In the genomic region with DNA sequence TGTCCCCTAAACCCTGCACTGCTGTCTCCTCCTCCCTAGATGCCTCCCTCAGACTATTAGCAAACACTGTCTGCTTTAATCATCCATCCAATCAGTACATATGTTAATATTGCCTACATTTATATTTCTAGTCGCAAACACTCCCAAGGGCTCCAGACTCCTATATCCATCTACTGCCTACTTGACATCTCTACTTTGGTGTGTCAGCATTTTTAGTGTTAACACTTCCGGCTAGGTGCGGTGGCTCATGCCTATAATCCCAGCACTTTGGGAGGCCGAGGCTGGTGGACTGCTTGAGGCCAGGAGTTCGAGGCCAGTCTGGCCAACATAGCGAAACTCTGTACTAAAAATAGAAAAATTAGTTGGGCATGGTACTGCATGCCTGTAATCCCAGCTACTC, we compare ENCODE assay signal across 17 cellular contexts. TPM values are rescaled to one million over a fixed set of nuclear protein-coding genes. Genes with fewer than 3 reads are reported as not detected.
A peak's percentile ranks its signal among the peaks of the same experiment; 100 is the strongest.
DNase-seq lines count a peak whose midpoint lies in the region; ATAC-seq and TF ChIP-seq lines count a peak whose summit lies in the region.
"Had no signal": no experiment of that assay in that cellular context is flagged by ENCODE, and none has a peak within 500 bp of the region (broad histone marks: within the 10 kb centered on the region; RNA-seq: fewer than 3 reads in every experiment).

No MANE protein-coding gene starts in this region.

- no peak for ATAC-seq in left ventricle myocardium superior
- no peak for ATAC-seq in right cardiac atrium
- no peak for ATAC-seq in GM21723 (IDR thresholded peaks at IDR 0.05; ENCODE audit: unreplicated experiment)
- ATAC-seq: CD8-positive, alpha-beta T cell; HCT116 had no signal

- TF ChIP-seq CTCF in neural crest cell (conservative IDR thresholded peaks at IDR 0.05): no peak
- TF ChIP-seq CTCF in hepatocyte (IDR thresholded peaks at IDR 0.05; ENCODE audit: poor library complexity): no peak
- no peak for TF ChIP-seq CTCF in esophagus muscularis mucosa (IDR thresholded peaks at IDR 0.05)

- peak overlapping the region; percentile 5 for H3K4me3 Mint-ChIP-seq in neural crest cell
- H3K4me3 Mint-ChIP-seq: B cell; CD8-positive, alpha-beta T cell; HFFc6 had no signal

- no peaks in the 10 kb centered on the region for H4K20me1 ChIP-seq in hepatocyte (ENCODE audit: insufficient read depth, poor library complexity, severe bottlenecking)
- H4K20me1 ChIP-seq: BLaER1 treated with 17β-estradiol and CSF1 and Interleukin-3, amounts not matched to agents 10 nM and 100 nM had no signal

- H3K27me3 Mint-ChIP-seq in neural crest cell (ENCODE audit: low read depth): no peaks in the 10 kb centered on the region
- H3K27me3 Mint-ChIP-seq: B cell had no signal

- no peaks in the 10 kb centered on the region for H3K9me2 ChIP-seq in hepatocyte (replicated peaks; ENCODE audit: insufficient read depth)

- DNase-seq in left ventricle myocardium superior: peak; percentile 17
- DNase-seq in right cardiac atrium: no peak
- no peak for DNase-seq in SJSA1 (ENCODE audit: low read depth in 1 of 2, low spot score in 2 of 2)
- DNase-seq in neural crest cell (ENCODE audit: low read depth, low spot score): no peak
- no peak for DNase-seq in hepatocyte (ENCODE audit: low spot score)
- no peak for DNase-seq in esophagus muscularis mucosa (ENCODE audit: extremely low spot score)
- DNase-seq: 8988T; CD8-positive, alpha-beta T cell; DMS 273 treated with DMSO at 0.1 percent for 48 hours; GOT3; H7; HFFc6 had no signal

- H3K27ac Mint-ChIP-seq in neural crest cell (ENCODE audit: unreplicated experiment): no peak overlapping the region
- H3K27ac Mint-ChIP-seq: B cell; CD8-positive, alpha-beta T cell; HFFc6 had no signal

- no peak overlapping the region for H2AFZ ChIP-seq in hepatocyte

- peaks cover 21% of the 10 kb centered on the region for H3K36me3 ChIP-seq in SJSA1
- no peaks in the 10 kb centered on the region for H3K36me3 ChIP-seq in hepatocyte (replicated peaks; ENCODE audit: insufficient read depth, low read depth)
- peaks cover 21 to 91% (median 55%) of the 10 kb centered on the region in 4 donors for H3K36me3 ChIP-seq in esophagus muscularis mucosa

- H3K27me3 ChIP-seq in right cardiac atrium (ENCODE audit: control insufficient read depth, insufficient read depth): no peaks in the 10 kb centered on the region
- H3K27me3 ChIP-seq in SJSA1 (replicated peaks): no peaks in the 10 kb centered on the region
- no peaks in the 10 kb centered on the region for H3K27me3 ChIP-seq in hepatocyte
- no peaks in the 10 kb centered on the region for H3K27me3 ChIP-seq in esophagus muscularis mucosa
- H3K27me3 ChIP-seq: BLaER1 treated with 17β-estradiol and CSF1 and Interleukin-3, amounts not matched to agents 10 nM and 100 nM had no signal

- no peaks in the 10 kb centered on the region for H3K9me3 Mint-ChIP-seq in neural crest cell
- H3K9me3 Mint-ChIP-seq: CD8-positive, alpha-beta T cell; HFFc6 had no signal

- H3K4me2 ChIP-seq in hepatocyte: no peak overlapping the region
- H3K4me2 ChIP-seq: BLaER1 treated with 17β-estradiol and CSF1 and Interleukin-3, amounts not matched to agents 10 nM and 100 nM had no signal

- intact Hi-C loops in left ventricle myocardium superior (cut with micrococcal nuclease): no loop called here
- intact Hi-C loops in right cardiac atrium (cut with DNase I): no loop called here
- intact Hi-C loops in esophagus muscularis mucosa (cut with DNase I): no loop called here

- H3K79me2 ChIP-seq in hepatocyte: no peaks in the 10 kb centered on the region

- H3K4me1 Mint-ChIP-seq in neural crest cell: no peaks in the 10 kb centered on the region

- H3K4me1 ChIP-seq in right cardiac atrium (ENCODE audit: control insufficient read depth, insufficient read depth, low read length) (peaks cover 8% of the 10 kb centered on the region), SJSA1 (replicated peaks) (peaks cover 37% of the 10 kb centered on the region), hepatocyte (ENCODE audit: insufficient read depth) (peaks cover 8% of the 10 kb centered on the region), esophagus muscularis mucosa (peaks cover 9% of the 10 kb centered on the region in 4 donors)

- TF ChIP-seq EP300 in esophagus muscularis mucosa (IDR thresholded peaks at IDR 0.05): no peak

- peaks cover 15% of the 10 kb centered on the region for H3K36me3 Mint-ChIP-seq in neural crest cell (ENCODE audit: low read depth)

- H3K9me3 ChIP-seq in right cardiac atrium (ENCODE audit: control insufficient read depth, low read length): no peaks in the 10 kb centered on the region
- no peaks in the 10 kb centered on the region for H3K9me3 ChIP-seq in SJSA1 (replicated peaks)
- no peaks in the 10 kb centered on the region for H3K9me3 ChIP-seq in hepatocyte (ENCODE audit: low read depth)
- H3K9me3 ChIP-seq in esophagus muscularis mucosa: no peaks in the 10 kb centered on the region
- H3K9me3 ChIP-seq: BLaER1 treated with 17β-estradiol and CSF1 and Interleukin-3, amounts not matched to agents 10 nM and 100 nM had no signal

- no peak overlapping the region for H3K4me3 ChIP-seq in right cardiac atrium (ENCODE audit: low read length)
- no peak overlapping the region for H3K4me3 ChIP-seq in SJSA1
- H3K4me3 ChIP-seq in hepatocyte: no peak overlapping the region
- no peak overlapping the region for H3K4me3 ChIP-seq in esophagus muscularis mucosa
- H3K4me3 ChIP-seq: BLaER1 treated with 17β-estradiol and CSF1 and Interleukin-3, amounts not matched to agents 10 nM and 100 nM had no signal

- 88% methylated on average over 6 of the region's 6 CpGs for WGBS in right cardiac atrium
- 95% methylated on average over 6 of the region's 6 CpGs for WGBS in hepatocyte (ENCODE audit: low lambda C conversion rate, missing lambda C conversion rate)
- WGBS in esophagus muscularis mucosa: 100% methylated on average over 6 of the region's 6 CpGs

- TF ChIP-seq POLR2A in esophagus muscularis mucosa (IDR thresholded peaks at IDR 0.05; ENCODE audit: low read depth): no peak

- H3K27ac ChIP-seq in right cardiac atrium (ENCODE audit: low read length) (no peak overlapping the region), SJSA1 (peak overlapping the region; percentile 15; the same call in 1 of the 2 replicates), hepatocyte (no peak overlapping the region), esophagus muscularis mucosa (replicated peaks in 1 of 4) (no peak overlapping the region)
- H3K27ac ChIP-seq: BLaER1 treated with 17β-estradiol and CSF1 and Interleukin-3, amounts not matched to agents 10 nM and 100 nM; HL-60 had no signal

RNA-seq across cellular contexts. Expression of a gene that starts 5.5 kb away (rescaled TPM):
- total RNA-seq in left ventricle myocardium superior (41.5 TPM), right cardiac atrium (10 to 100 TPM; 31.0 to 58.9 (median 42.3) TPM), neural crest cell (73.2 and 77.1 TPM in 2 replicates), hepatocyte (26.5 and 27.7 TPM in 2 replicates), esophagus muscularis mucosa (10 to 100 TPM; 38.6 to 56.1 (median 48.6) TPM)
- polyA plus RNA-seq in right cardiac atrium (30.5 TPM), hepatocyte (21.5 and 23.0 TPM in 2 replicates)
- 49.8 and 54.9 TPM in 2 replicates for total RNA-seq in SJSA1 (2014; rRNA removed; shearing (Covaris generic))

RNA-seq across cellular contexts. Expression of a gene that starts 21.9 kb away (rescaled TPM):
- total RNA-seq in left ventricle myocardium superior (18.3 TPM), right cardiac atrium (10 to 100 TPM; 16.6 to 29.2 (median 23.6) TPM), neural crest cell (141 and 147 TPM in 2 replicates), hepatocyte (160 and 165 TPM in 2 replicates), esophagus muscularis mucosa (10 to 100 TPM in 2 of 4 donors, 1 to 10 TPM in 2; 5.6 to 17.7 (median 10.8) TPM)
- polyA plus RNA-seq in right cardiac atrium (22.7 TPM), hepatocyte (132 and 136 TPM in 2 replicates)
- 29.4 and 34.5 TPM in 2 replicates for total RNA-seq in SJSA1 (2014; rRNA removed; shearing (Covaris generic))

RNA-seq across cellular contexts. Expression of a gene that starts 44.4 kb away (rescaled TPM):
- total RNA-seq in left ventricle myocardium superior (53.8 TPM), right cardiac atrium (10 to 100 TPM; 45.8 to 53.9 (median 50.7) TPM), neural crest cell (48.1 and 48.4 TPM in 2 replicates), hepatocyte (22.6 and 30.7 TPM in 2 replicates), esophagus muscularis mucosa (10 to 100 TPM; 34.5 to 47.3 (median 42.0) TPM)
- polyA plus RNA-seq in right cardiac atrium (23.4 TPM), hepatocyte (18.5 and 21.5 TPM in 2 replicates)
- 105 and 151 TPM in 2 replicates for total RNA-seq in SJSA1 (2014; rRNA removed; shearing (Covaris generic))
